Comparison of ENCODE assay signal across 1 cellular context in the genomic region with DNA sequence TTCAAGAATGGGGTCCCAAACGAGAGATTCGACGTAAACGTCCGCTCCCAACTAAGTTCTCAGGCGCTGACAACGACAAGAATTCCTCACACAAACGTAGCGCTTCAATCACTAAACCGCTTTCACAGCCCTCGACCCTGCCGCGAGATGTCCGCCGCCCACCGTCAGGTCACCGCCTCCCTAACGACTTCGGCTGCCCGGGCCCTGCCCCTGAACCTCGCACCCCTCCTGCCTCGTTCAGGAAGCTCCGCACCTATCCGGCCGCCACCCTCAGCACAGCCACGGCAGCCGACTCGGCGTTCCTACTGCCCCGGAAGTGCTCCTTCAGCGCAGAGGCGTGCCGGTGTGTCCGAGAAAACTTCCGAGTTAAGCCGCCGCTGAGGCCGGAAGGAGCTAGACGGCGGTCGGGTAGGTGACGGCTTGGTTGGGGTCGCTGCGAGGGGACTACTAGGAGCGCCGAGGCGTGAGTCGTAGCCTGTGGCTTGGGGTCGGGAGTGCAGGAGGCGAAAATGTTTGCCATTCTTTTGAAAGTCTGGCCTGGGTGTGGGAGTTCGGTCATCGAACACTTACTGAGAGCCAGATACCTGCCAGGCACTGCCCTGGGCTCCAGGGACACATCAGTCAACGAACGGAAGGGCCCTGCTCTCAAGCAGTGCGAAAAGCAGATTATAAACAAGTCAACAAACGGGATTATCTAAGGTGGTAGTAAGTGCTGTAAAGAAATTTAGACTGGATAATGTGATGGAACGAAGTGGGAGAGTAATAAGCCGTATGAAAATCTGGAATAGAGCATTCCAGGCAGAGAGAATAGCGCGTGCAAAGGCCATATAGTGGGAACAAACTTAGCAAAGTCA.
A peak's percentile ranks its signal among the peaks of the same experiment; 100 is the strongest.
TF ChIP-seq lines count a peak whose summit lies in the region.

A gene (minus strand): TSS at position 307 of the 854 bp plus-strand sequence. CDS start 3,957 bp downstream, outside the sequence.
A gene (plus strand): TSS at position 364 of the 854 bp plus-strand sequence. CDS start 10,756 bp downstream, outside the sequence.

TF ChIP-seq in K562, 482 proteins besides CTCF, POLR2A, EP300 and RAD21 (continued from another document and continues in another):
- TF ChIP-seq GABPB1 (CRISPR knock-in tag; IDR thresholded peaks at IDR 0.05) (peak; percentile 99), KDM5B (IDR thresholded peaks at IDR 0.05; ENCODE audit: insufficient replicate concordance, low read depth, low read length) (peak; percentile 90), TEAD1 (CRISPR knock-in tag; IDR thresholded peaks at IDR 0.05) (0 out of 4 replicates have a peak, but pooled peaks of 1 of the 2 experiments have one; percentile 43), ZBTB7A (IDR thresholded peaks at IDR 0.05; ENCODE audit: borderline replicate concordance, control insufficient read depth, low read depth, low read length) (peak; percentile 79), MAZ (CRISPR knock-in tag; conservative IDR thresholded peaks at IDR 0.05 in 1 of 2, IDR thresholded peaks at IDR 0.05 in 1 of 2) (peak; percentile 47 to 86; a peak in 3 of 4 replicates), GATAD2A (IDR thresholded peaks at IDR 0.05) (0 out of 2 replicates have a peak, but pooled peaks have one; percentile 32), ZNF3 (CRISPR knock-in tag; IDR thresholded peaks at IDR 0.05) (peak; percentile 94), ZNF384 (IDR thresholded peaks at IDR 0.05; ENCODE audit: low read depth, low read length) (no peak), NFIC (IDR thresholded peaks at IDR 0.05) (peak; percentile 60), ZBTB17 (CRISPR knock-in tag; IDR thresholded peaks at IDR 0.05) (peak; percentile 93), ZNF717 (CRISPR knock-in tag; IDR thresholded peaks at IDR 0.05) (no peak), MTA3 (IDR thresholded peaks at IDR 0.05; ENCODE audit: borderline replicate concordance) (peak; percentile 61; the same call in 1 of the 2 replicates), RCOR1 (IDR thresholded peaks at IDR 0.05; ENCODE audit: borderline replicate concordance in 1 of 2, low read depth in 2 of 2, low read length in 2 of 2) (peak in 1 of 2 experiments; percentile 8; a peak in 1 of 4 replicates), ZNF232 (CRISPR knock-in tag; IDR thresholded peaks at IDR 0.05) (0 out of 2 replicates have a peak, but pooled peaks have one; percentile 50), PHF20 (IDR thresholded peaks at IDR 0.05; ENCODE audit: partially characterized antibody) (peak; percentile 98), ZNF263 (CRISPR knock-in tag; IDR thresholded peaks at IDR 0.05; ENCODE audit: borderline replicate concordance) (peak; percentile 9; the same call in 1 of the 2 replicates), CXXC5 (CRISPR knock-in tag; IDR thresholded peaks at IDR 0.05) (peak; percentile 99), CBX3 (IDR thresholded peaks at IDR 0.05; ENCODE audit: borderline replicate concordance in 1 of 2, low read length in 2 of 2) (peak in 1 of 2 experiments; percentile 65; a peak in 1 of 3 replicates), RBM22 (IDR thresholded peaks at IDR 0.05; ENCODE audit: low read depth, low read length, poor library complexity, severe bottlenecking) (peak; percentile 40), POLR2B (IDR thresholded peaks at IDR 0.05; ENCODE audit: low read depth, partially characterized antibody) (peak; percentile 92), PHB (CRISPR knock-in tag; IDR thresholded peaks at IDR 0.05) (no peak), CCNT2 (IDR thresholded peaks at IDR 0.05; ENCODE audit: borderline replicate concordance, extremely low read depth, insufficient read length, low read depth, low read length) (peak; percentile 40), TBL1XR1 (IDR thresholded peaks at IDR 0.05; ENCODE audit: low read length in 2 of 2) (peak in 1 of 2 experiments; percentile 30; a peak in 2 of 4 replicates), TRIM24 (IDR thresholded peaks at IDR 0.05) (peak in 1 of 2 experiments; percentile 88; a peak in 2 of 4 replicates), RAD51 (IDR thresholded peaks at IDR 0.05; ENCODE audit: borderline replicate concordance, low read depth) (0 out of 2 replicates have a peak, but pooled peaks have one; percentile 5), L3MBTL2 (IDR thresholded peaks at IDR 0.05) (peak; percentile 96), CREB1 (IDR thresholded peaks at IDR 0.05) (peak; percentile 59), CREB1 (CRISPR knock-in tag; IDR thresholded peaks at IDR 0.05) (no peak; the same call in 1 of the 2 replicates), HNRNPLL (IDR thresholded peaks at IDR 0.05; ENCODE audit: low read depth, low read length, poor library complexity, severe bottlenecking) (peak; percentile 90), ZNF695 (CRISPR knock-in tag; IDR thresholded peaks at IDR 0.05) (no peak), EHMT2 (IDR thresholded peaks at IDR 0.05) (peak; percentile 69; the same call in 1 of the 2 replicates), PTBP1 (IDR thresholded peaks at IDR 0.05; ENCODE audit: low read depth, low read length) (0 out of 2 replicates have a peak, but pooled peaks have one; percentile 13), NCOA1 (IDR thresholded peaks at IDR 0.05; ENCODE audit: low read depth) (peak; percentile 88), ZNF778 (CRISPR knock-in tag; IDR thresholded peaks at IDR 0.05) (no peak), TAF7 (tag; IDR thresholded peaks at IDR 0.05) (peak; percentile 66), CAMTA2 (CRISPR knock-in tag; conservative IDR thresholded peaks at IDR 0.05) (no peak), POLR2G (IDR thresholded peaks at IDR 0.05; ENCODE audit: low read depth, low read length) (peak; percentile 98)
- TF ChIP-seq, protein P1, sequence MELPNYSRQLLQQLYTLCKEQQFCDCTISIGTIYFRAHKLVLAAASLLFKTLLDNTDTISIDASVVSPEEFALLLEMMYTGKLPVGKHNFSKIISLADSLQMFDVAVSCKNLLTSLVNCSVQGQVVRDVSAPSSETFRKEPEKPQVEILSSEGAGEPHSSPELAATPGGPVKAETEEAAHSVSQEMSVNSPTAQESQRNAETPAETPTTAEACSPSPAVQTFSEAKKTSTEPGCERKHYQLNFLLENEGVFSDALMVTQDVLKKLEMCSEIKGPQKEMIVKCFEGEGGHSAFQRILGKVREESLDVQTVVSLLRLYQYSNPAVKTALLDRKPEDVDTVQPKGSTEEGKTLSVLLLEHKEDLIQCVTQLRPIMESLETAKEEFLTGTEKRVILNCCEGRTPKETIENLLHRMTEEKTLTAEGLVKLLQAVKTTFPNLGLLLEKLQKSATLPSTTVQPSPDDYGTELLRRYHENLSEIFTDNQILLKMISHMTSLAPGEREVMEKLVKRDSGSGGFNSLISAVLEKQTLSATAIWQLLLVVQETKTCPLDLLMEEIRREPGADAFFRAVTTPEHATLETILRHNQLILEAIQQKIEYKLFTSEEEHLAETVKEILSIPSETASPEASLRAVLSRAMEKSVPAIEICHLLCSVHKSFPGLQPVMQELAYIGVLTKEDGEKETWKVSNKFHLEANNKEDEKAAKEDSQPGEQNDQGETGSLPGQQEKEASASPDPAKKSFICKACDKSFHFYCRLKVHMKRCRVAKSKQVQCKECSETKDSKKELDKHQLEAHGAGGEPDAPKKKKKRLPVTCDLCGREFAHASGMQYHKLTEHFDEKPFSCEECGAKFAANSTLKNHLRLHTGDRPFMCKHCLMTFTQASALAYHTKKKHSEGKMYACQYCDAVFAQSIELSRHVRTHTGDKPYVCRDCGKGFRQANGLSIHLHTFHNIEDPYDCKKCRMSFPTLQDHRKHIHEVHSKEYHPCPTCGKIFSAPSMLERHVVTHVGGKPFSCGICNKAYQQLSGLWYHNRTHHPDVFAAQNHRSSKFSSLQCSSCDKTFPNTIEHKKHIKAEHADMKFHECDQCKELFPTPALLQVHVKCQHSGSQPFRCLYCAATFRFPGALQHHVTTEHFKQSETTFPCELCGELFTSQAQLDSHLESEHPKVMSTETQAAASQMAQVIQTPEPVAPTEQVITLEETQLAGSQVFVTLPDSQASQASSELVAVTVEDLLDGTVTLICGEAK (IDR thresholded peaks at IDR 0.05) = peak; percentile 99
- TF ChIP-seq, protein P1 (CRISPR knock-in tag; IDR thresholded peaks at IDR 0.05) = no peak
- TF ChIP-seq, protein P2, sequence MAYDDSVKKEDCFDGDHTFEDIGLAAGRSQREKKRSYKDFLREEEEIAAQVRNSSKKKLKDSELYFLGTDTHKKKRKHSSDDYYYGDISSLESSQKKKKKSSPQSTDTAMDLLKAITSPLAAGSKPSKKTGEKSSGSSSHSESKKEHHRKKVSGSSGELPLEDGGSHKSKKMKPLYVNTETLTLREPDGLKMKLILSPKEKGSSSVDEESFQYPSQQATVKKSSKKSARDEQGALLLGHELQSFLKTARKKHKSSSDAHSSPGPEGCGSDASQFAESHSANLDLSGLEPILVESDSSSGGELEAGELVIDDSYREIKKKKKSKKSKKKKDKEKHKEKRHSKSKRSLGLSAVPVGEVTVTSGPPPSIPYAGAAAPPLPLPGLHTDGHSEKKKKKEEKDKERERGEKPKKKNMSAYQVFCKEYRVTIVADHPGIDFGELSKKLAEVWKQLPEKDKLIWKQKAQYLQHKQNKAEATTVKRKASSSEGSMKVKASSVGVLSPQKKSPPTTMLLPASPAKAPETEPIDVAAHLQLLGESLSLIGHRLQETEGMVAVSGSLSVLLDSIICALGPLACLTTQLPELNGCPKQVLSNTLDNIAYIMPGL (CRISPR knock-in tag; IDR thresholded peaks at IDR 0.05) = peak; percentile 75; the same call in 1 of the 2 replicates
- TF ChIP-seq, protein P3, sequence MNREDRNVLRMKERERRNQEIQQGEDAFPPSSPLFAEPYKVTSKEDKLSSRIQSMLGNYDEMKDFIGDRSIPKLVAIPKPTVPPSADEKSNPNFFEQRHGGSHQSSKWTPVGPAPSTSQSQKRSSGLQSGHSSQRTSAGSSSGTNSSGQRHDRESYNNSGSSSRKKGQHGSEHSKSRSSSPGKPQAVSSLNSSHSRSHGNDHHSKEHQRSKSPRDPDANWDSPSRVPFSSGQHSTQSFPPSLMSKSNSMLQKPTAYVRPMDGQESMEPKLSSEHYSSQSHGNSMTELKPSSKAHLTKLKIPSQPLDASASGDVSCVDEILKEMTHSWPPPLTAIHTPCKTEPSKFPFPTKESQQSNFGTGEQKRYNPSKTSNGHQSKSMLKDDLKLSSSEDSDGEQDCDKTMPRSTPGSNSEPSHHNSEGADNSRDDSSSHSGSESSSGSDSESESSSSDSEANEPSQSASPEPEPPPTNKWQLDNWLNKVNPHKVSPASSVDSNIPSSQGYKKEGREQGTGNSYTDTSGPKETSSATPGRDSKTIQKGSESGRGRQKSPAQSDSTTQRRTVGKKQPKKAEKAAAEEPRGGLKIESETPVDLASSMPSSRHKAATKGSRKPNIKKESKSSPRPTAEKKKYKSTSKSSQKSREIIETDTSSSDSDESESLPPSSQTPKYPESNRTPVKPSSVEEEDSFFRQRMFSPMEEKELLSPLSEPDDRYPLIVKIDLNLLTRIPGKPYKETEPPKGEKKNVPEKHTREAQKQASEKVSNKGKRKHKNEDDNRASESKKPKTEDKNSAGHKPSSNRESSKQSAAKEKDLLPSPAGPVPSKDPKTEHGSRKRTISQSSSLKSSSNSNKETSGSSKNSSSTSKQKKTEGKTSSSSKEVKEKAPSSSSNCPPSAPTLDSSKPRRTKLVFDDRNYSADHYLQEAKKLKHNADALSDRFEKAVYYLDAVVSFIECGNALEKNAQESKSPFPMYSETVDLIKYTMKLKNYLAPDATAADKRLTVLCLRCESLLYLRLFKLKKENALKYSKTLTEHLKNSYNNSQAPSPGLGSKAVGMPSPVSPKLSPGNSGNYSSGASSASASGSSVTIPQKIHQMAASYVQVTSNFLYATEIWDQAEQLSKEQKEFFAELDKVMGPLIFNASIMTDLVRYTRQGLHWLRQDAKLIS (CRISPR knock-in tag; IDR thresholded peaks at IDR 0.05) = 0 out of 2 replicates have a peak, but pooled peaks have one; percentile 35
- TF ChIP-seq, protein P4, sequence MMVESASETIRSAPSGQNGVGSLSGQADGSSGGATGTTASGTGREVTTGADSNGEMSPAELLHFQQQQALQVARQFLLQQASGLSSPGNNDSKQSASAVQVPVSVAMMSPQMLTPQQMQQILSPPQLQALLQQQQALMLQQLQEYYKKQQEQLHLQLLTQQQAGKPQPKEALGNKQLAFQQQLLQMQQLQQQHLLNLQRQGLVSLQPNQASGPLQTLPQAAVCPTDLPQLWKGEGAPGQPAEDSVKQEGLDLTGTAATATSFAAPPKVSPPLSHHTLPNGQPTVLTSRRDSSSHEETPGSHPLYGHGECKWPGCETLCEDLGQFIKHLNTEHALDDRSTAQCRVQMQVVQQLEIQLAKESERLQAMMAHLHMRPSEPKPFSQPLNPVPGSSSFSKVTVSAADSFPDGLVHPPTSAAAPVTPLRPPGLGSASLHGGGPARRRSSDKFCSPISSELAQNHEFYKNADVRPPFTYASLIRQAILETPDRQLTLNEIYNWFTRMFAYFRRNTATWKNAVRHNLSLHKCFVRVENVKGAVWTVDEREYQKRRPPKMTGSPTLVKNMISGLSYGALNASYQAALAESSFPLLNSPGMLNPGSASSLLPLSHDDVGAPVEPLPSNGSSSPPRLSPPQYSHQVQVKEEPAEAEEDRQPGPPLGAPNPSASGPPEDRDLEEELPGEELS (CRISPR knock-in tag; IDR thresholded peaks at IDR 0.05; ENCODE audit: borderline replicate concordance) = peak; percentile 77; the same call in 1 of the 2 replicates
